ENCODE assay signal across 9 cellular contexts in genomic region chr14:32077081-32078029, GRCh38. TPM values are rescaled to one million over a fixed set of nuclear protein-coding genes. Genes with fewer than 3 reads are reported as not detected.
A peak's percentile ranks its signal among the peaks of the same experiment; 100 is the strongest.
DNase-seq lines count a peak whose midpoint lies in the region; ATAC-seq, FAIRE-seq and TF ChIP-seq lines count a peak whose summit lies in the region.
"Had no signal": no experiment of that assay in that cellular context is flagged by ENCODE, and none has a peak within 500 bp of the region (broad histone marks: within the 10 kb centered on the region; RNA-seq: fewer than 3 reads in every experiment).

A gene with protein sequence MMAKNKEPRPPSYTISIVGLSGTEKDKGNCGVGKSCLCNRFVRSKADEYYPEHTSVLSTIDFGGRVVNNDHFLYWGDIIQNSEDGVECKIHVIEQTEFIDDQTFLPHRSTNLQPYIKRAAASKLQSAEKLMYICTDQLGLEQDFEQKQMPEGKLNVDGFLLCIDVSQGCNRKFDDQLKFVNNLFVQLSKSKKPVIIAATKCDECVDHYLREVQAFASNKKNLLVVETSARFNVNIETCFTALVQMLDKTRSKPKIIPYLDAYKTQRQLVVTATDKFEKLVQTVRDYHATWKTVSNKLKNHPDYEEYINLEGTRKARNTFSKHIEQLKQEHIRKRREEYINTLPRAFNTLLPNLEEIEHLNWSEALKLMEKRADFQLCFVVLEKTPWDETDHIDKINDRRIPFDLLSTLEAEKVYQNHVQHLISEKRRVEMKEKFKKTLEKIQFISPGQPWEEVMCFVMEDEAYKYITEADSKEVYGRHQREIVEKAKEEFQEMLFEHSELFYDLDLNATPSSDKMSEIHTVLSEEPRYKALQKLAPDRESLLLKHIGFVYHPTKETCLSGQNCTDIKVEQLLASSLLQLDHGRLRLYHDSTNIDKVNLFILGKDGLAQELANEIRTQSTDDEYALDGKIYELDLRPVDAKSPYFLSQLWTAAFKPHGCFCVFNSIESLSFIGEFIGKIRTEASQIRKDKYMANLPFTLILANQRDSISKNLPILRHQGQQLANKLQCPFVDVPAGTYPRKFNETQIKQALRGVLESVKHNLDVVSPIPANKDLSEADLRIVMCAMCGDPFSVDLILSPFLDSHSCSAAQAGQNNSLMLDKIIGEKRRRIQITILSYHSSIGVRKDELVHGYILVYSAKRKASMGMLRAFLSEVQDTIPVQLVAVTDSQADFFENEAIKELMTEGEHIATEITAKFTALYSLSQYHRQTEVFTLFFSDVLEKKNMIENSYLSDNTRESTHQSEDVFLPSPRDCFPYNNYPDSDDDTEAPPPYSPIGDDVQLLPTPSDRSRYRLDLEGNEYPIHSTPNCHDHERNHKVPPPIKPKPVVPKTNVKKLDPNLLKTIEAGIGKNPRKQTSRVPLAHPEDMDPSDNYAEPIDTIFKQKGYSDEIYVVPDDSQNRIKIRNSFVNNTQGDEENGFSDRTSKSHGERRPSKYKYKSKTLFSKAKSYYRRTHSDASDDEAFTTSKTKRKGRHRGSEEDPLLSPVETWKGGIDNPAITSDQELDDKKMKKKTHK (N-terminal part only) (plus strand): TSS chr14:32077304. CDS start chr14:32090670, 13,366 bp downstream.

- peak within 1 kb of the TSS; percentile 94 for H3K27ac ChIP-seq in BLaER1
- peak within 1 kb of the TSS; percentile 95 for H3K27ac ChIP-seq in SJCRH30
- H3K27ac ChIP-seq in pancreas = peak within 1 kb of the TSS; percentile 92 to 99 (median 98)
- peak within 1 kb of the TSS; percentile 94 to 97 for H3K27ac ChIP-seq in aorta (ENCODE audit: low read depth in 1 of 2, low read length in 2 of 2)

- H3K36me3 ChIP-seq in BLaER1 (no peaks in the 10 kb centered on the region), SJCRH30 (no peaks in the 10 kb centered on the region; the same call in 1 of the 2 replicates), pancreas (no peaks in the 10 kb centered on the region), aorta (ENCODE audit: control insufficient read depth in 1 of 2, insufficient read depth in 2 of 2, low read length in 1 of 2) (no peaks in the 10 kb centered on the region)

- H4K20me1 ChIP-seq in BLaER1 = peaks cover 44% of the 10 kb centered on the region

- no peaks in the 10 kb centered on the region for H3K27me3 ChIP-seq in BLaER1
- no peaks in the 10 kb centered on the region for H3K27me3 ChIP-seq in SJCRH30
- H3K27me3 ChIP-seq in pancreas = no peaks in the 10 kb centered on the region
- H3K27me3 ChIP-seq in aorta (ENCODE audit: control insufficient read depth in 1 of 2, insufficient read depth in 2 of 2, low read length in 1 of 2) = no peaks in the 10 kb centered on the region

- intact Hi-C loops in Right ventricle myocardium superior (cut with DNase I) = loop anchor here (10.0 kb wide), 2 partner anchors 143 to 397 kb away; no protein-coding TSS in a partner anchor
- intact Hi-C loops in pancreas (cut with DNase I) = no loop called here
- intact Hi-C loops in aorta (cut with DNase I) = loop anchor here (2.0 to 10.0 kb wide), 7 partner anchors 47 to 573 kb away; partner anchors contain the start of genes RNU6-7 (in 2 of the 2) and RNU6-8 (in 2 of the 2)

- H3K4me1 ChIP-seq in BLaER1 (peaks cover 37% of the 10 kb centered on the region), SJCRH30 (peaks cover 8% of the 10 kb centered on the region; the same call in 1 of the 2 replicates), pancreas (peaks cover 25 to 33% (median 28%) of the 10 kb centered on the region in 3 donors), aorta (ENCODE audit: control insufficient read depth in 1 of 2, insufficient read depth in 2 of 2, low read length in 2 of 2) (peaks cover 0 to 2% of the 10 kb centered on the region in 2 donors)

- FAIRE-seq in pancreas (lab: Jason Lieb, UNC) = no peak
- FAIRE-seq: TTC549 had no signal

- H3K4me3 ChIP-seq in BLaER1 (peak within 1 kb of the TSS; percentile 97), SJCRH30 (peak within 1 kb of the TSS; percentile 98), pancreas (peak within 1 kb of the TSS; percentile 74 to 99 (median 80)), aorta (ENCODE audit: low read length in 2 of 2) (peak within 1 kb of the TSS; percentile 93 to 98)

- no peak for TF ChIP-seq CTCF in pancreas (IDR thresholded peaks at IDR 0.05)

- DNase-seq in SJCRH30 (peak; percentile 64 to 66), Right ventricle myocardium superior (peak; percentile 56), pancreas (peak in 3 of 6 donors; percentile 59 to 87 (median 83)), aorta (peak in 1 of 2 donors; percentile 64)
- DNase-seq in activated naive CD4-positive, alpha-beta T cell treated with anti-CD3 and anti-CD28 coated beads, Interleukin-2, amount 50 U/mL, for 16 hours = peak; percentile 76

- H3K4me2 ChIP-seq in BLaER1 = peak within 1 kb of the TSS; percentile 92

- H3K9ac ChIP-seq in BLaER1 = peak within 1 kb of the TSS; percentile 95

- WGBS in pancreas, 2 donors = 0% methylated on average over 62 to 98 of the region's 98 CpGs
- WGBS in aorta, 2 donors = 1% methylated on average over 63 to 98 of the region's 98 CpGs

- ATAC-seq in GM19328 (IDR thresholded peaks at IDR 0.05; ENCODE audit: unreplicated experiment) (peak; percentile 42), HG03460 (IDR thresholded peaks at IDR 0.05; ENCODE audit: unreplicated experiment) (peak; percentile 36), Right ventricle myocardium superior (ENCODE audit: poor library complexity) (peak; percentile 49), pancreas (peak; percentile 34 to 55 (median 46)), aorta (ENCODE audit: low FRiP score) (peak; percentile 71)

- H3K9me3 ChIP-seq in BLaER1 (no peaks in the 10 kb centered on the region), SJCRH30 (replicated peaks) (no peaks in the 10 kb centered on the region), pancreas (no peaks in the 10 kb centered on the region), aorta (ENCODE audit: control insufficient read depth, low read length) (no peaks in the 10 kb centered on the region)

RNA-seq across cellular contexts. Expression of the gene that starts here (rescaled TPM):
- 166 and 178 TPM in 2 replicates for total RNA-seq in SJCRH30 (2014; rRNA removed; shearing (Covaris generic))
- total RNA-seq in Right ventricle myocardium superior (192 TPM), pancreas (10 to 100 TPM; 49.0 to 81.8 (median 59.8) TPM), aorta (100 to 1,000 TPM; 114 to 120 TPM)
- polyA plus RNA-seq in pancreas (10 to 100 TPM in 1 of 2 donors, 1 to 10 TPM in 1; 7.1 to 15.7 TPM), aorta (10 to 100 TPM; 20.7 to 22.5 TPM)

Comparison
In these comparisons a context has a peak if more than half of its experiments do, and no peak if none do; other contexts are left out.
1. intact Hi-C loops: an anchor here in Right ventricle myocardium superior (10.0 kb wide) and aorta (2.0 to 10.0 kb wide); none called in pancreas.